ENCODE assay signal across 1 cellular context in genomic region chr4:33722800-33723511, GRCh38.
TF ChIP-seq lines count a peak whose summit lies in the region.

No MANE protein-coding gene starts in this region.

TF ChIP-seq in K562, 482 proteins besides CTCF, POLR2A, EP300 and RAD21 (continued from another document):
- no peak for TF ChIP-seq JUN (IDR thresholded peaks at IDR 0.05; ENCODE audit: borderline replicate concordance, low read depth, low read length)
- TF ChIP-seq JUN (CRISPR knock-in tag; IDR thresholded peaks at IDR 0.05; ENCODE audit: borderline replicate concordance): no peak
- TF ChIP-seq LEF1 (IDR thresholded peaks at IDR 0.05): no peak
- TF ChIP-seq RNF219 (CRISPR knock-in tag; IDR thresholded peaks at IDR 0.05): no peak
- no peak for TF ChIP-seq ZFPM2 (CRISPR knock-in tag; IDR thresholded peaks at IDR 0.05)
- no peak for TF ChIP-seq EZH2 (IDR thresholded peaks at IDR 0.05; ENCODE audit: borderline replicate concordance, low read depth, low read length)
